Comparison of ENCODE assay signal across 9 cellular contexts in genomic region chrX:130575831-130576404, GRCh38.
A peak's percentile ranks its signal among the peaks of the same experiment; 100 is the strongest.
DNase-seq lines count a peak whose midpoint lies in the region; ATAC-seq and TF ChIP-seq lines count a peak whose summit lies in the region.
"Had no signal": no experiment of that assay in that cellular context is flagged by ENCODE, and none has a peak within 500 bp of the region (broad histone marks: within the 10 kb centered on the region; RNA-seq: fewer than 3 reads in every experiment).

No MANE protein-coding gene starts in this region.

- H3K9me2 ChIP-seq in PC-9 (ENCODE audit: insufficient read depth), result no peaks in the 10 kb centered on the region

- no peaks in the 10 kb centered on the region for H3K79me2 ChIP-seq in PC-9 (ENCODE audit: low read depth)

- ATAC-seq in GM18502 (IDR thresholded peaks at IDR 0.05; ENCODE audit: poor library complexity, unreplicated experiment) (peak; percentile 94), HG02981 (IDR thresholded peaks at IDR 0.05; ENCODE audit: unreplicated experiment) (peak; percentile 67), aorta (ENCODE audit: low FRiP score) (no peak)

- H3K9me3 ChIP-seq in PC-9 (ENCODE audit: insufficient read depth, low read depth) (peaks cover 5% of the 10 kb centered on the region; the same call in 1 of the 2 replicates), aorta (ENCODE audit: control insufficient read depth, low read length) (no peaks in the 10 kb centered on the region)

- H3K36me3 Mint-ChIP-seq in chondrocyte (ENCODE audit: low read depth), result no peaks in the 10 kb centered on the region
- H3K36me3 Mint-ChIP-seq: naive B cell had no signal

- BruUV-seq in PC-9 (replicated peaks; lab: Mats Ljungman, UMichigan), result no TSS peak

- H3K27ac ChIP-seq in C4-2B (no peak overlapping the region), PC-9 (no peak overlapping the region), aorta (ENCODE audit: low read depth in 1 of 2, low read length in 2 of 2) (no peak overlapping the region)

- POLR2A ChIA-PET in PC-9 (lab: Charles Lee; ENCODE audit: unreplicated experiment), result no interaction called here

- no peak overlapping the region for H3K4me3 Mint-ChIP-seq in chondrocyte (ENCODE audit: unreplicated experiment)
- H3K4me3 Mint-ChIP-seq: naive B cell had no signal

- CTCF ChIA-PET in PC-9 (lab: Charles Lee), result interaction anchor here (0.6 to 1.3 kb wide), 3 partner anchors 248 to 389 kb away, joined by 3 to 10 read pairs (median 3); no protein-coding TSS in a partner anchor

- H4K20me1 ChIP-seq in PC-9 (ENCODE audit: insufficient read depth), result no peaks in the 10 kb centered on the region

- no peak overlapping the region for H2AFZ ChIP-seq in PC-9

- H3K27ac Mint-ChIP-seq in chondrocyte (ENCODE audit: unreplicated experiment), result no peak overlapping the region
- H3K27ac Mint-ChIP-seq: naive B cell had no signal

- H3K9me3 Mint-ChIP-seq in chondrocyte (ENCODE audit: low read depth), result no peaks in the 10 kb centered on the region

- H3K4me1 ChIP-seq in PC-9 (replicated peaks; ENCODE audit: insufficient read depth), result no peaks in the 10 kb centered on the region; the same call in 1 of the 2 replicates
- H3K4me1 ChIP-seq in aorta (ENCODE audit: control insufficient read depth in 1 of 2, insufficient read depth in 2 of 2, low read length in 2 of 2), result no peaks in the 10 kb centered on the region

- H3F3A ChIP-seq in PC-9 (ENCODE audit: insufficient read depth, low read depth), result no peaks in the 10 kb centered on the region

- no peak overlapping the region for H3K4me3 ChIP-seq in PC-9
- H3K4me3 ChIP-seq in aorta (ENCODE audit: low read length in 2 of 2), result no peak overlapping the region

- no peaks in the 10 kb centered on the region for H3K27me3 Mint-ChIP-seq in chondrocyte (ENCODE audit: low read depth)

- H3K27me3 ChIP-seq in PC-9 (ENCODE audit: insufficient read depth, low read depth), result no peaks in the 10 kb centered on the region
- no peaks in the 10 kb centered on the region for H3K27me3 ChIP-seq in aorta (ENCODE audit: control insufficient read depth in 1 of 2, insufficient read depth in 2 of 2, low read length in 1 of 2)

- H3K4me2 ChIP-seq in PC-9, result no peak overlapping the region

- WGBS in aorta, 2 donors, result 31 to 34% methylated on average over 6 of the region's 6 CpGs

- peaks cover 5% of the 10 kb centered on the region for H3K4me1 Mint-ChIP-seq in chondrocyte (ENCODE audit: low read depth)
- H3K4me1 Mint-ChIP-seq: naive B cell had no signal

- DNase-seq in PC-9 (peak in 1 of 2 experiments; percentile 20), chondrocyte (ENCODE audit: low spot score) (no peak), lung microvascular endothelial cell (ENCODE audit: low read depth in 2 of 2) (peak; percentile 48 to 62), aorta (peak; percentile 51 to 82)
- no peak for DNase-seq in central memory CD4-positive, alpha-beta T cell
- DNase-seq: naive B cell had no signal

- H3K36me3 ChIP-seq in PC-9 (ENCODE audit: low read depth) (no peaks in the 10 kb centered on the region), aorta (ENCODE audit: control insufficient read depth in 1 of 2, insufficient read depth in 2 of 2, low read length in 1 of 2) (no peaks in the 10 kb centered on the region)

- intact Hi-C loops in PC-9 (cut with micrococcal nuclease; ENCODE audit: unreplicated experiment) (loop anchor here (1.0 kb wide), 1 partner anchor 341 kb away; no protein-coding TSS in a partner anchor), aorta (cut with DNase I) (loop anchor here in 1 of 2 donors (5.0 kb wide), 1 partner anchor 341 kb away; no protein-coding TSS in a partner anchor)

- TF ChIP-seq CTCF in C4-2B (conservative IDR thresholded peaks at IDR 0.05) (peak; percentile 86), PC-9 (conservative IDR thresholded peaks at IDR 0.05) (peak; percentile 85), chondrocyte (IDR thresholded peaks at IDR 0.05) (peak; percentile 89)

Comparison
In these comparisons a context has a peak if more than half of its experiments do, and no peak if none do; other contexts are left out.
1. DNase-seq: peak in lung microvascular endothelial cell (2 of 2) and aorta (2 of 2); none in chondrocyte (single experiment) and central memory CD4-positive, alpha-beta T cell (single experiment).
2. Peak in every context shown above with its lines, with median percentiles within 50 percentile points of each other: CTCF ChIP-seq.